ENCODE assay signal across 23 cellular contexts in genomic region chr18:61530681-61531080, GRCh38.
"Had no signal": no experiment of that assay in that cellular context is flagged by ENCODE, and none has a peak within 500 bp of the region (broad histone marks: within the 10 kb centered on the region; RNA-seq: fewer than 3 reads in every experiment).

No MANE protein-coding gene starts in this region.

- H3K36me3 Mint-ChIP-seq: activated CD4-positive, alpha-beta memory T cell treated with anti-CD3 and anti-CD28 coated beads for 36 hours; activated naive CD4-positive, alpha-beta T cell treated with anti-CD3 and anti-CD28 coated beads, Interleukin-2, amount 10 ng/mL, durations not matched to agents 7 days and 5 days; activated naive CD8-positive, alpha-beta T cell treated with anti-CD3 and anti-CD28 coated beads for 36 hours had no signal

- H3K27ac ChIP-seq: breast epithelium, VCaP had no signal

- H3K9me3 Mint-ChIP-seq: activated CD4-positive, alpha-beta memory T cell treated with anti-CD3 and anti-CD28 coated beads for 36 hours; activated CD4-positive, alpha-beta T cell treated with anti-CD3 and anti-CD28 coated beads, Interleukin-2, amount 10 ng/mL, durations not matched to agents 7 days and 5 days; activated naive CD4-positive, alpha-beta T cell treated with anti-CD3 and anti-CD28 coated beads, Interleukin-2, amount 10 ng/mL, durations not matched to agents 7 days and 5 days; activated naive CD8-positive, alpha-beta T cell treated with anti-CD3 and anti-CD28 coated beads for 36 hours; activated T-cell treated with anti-CD3 and anti-CD28 coated beads, Interleukin-2, amount 50 U/mL, for 72 hours; activated T-helper 2 cell treated with anti-CD3 and anti-CD28 coated beads, Interferon-gamma antibody, Interleukin-2, Interleukin-4, amounts not matched to agents 10 μg/mL and 5 μg/mL and 100 μg/mL, durations not matched to agents 14 hours and 24 hours and 36 hours had no signal

- H3K4me3 Mint-ChIP-seq: activated CD4-positive, alpha-beta memory T cell treated with anti-CD3 and anti-CD28 coated beads for 36 hours; activated CD4-positive, alpha-beta T cell treated with anti-CD3 and anti-CD28 coated beads, Interleukin-2, amount 10 ng/mL, durations not matched to agents 7 days and 5 days; activated naive CD4-positive, alpha-beta T cell treated with anti-CD3 and anti-CD28 coated beads, Interleukin-2, amount 10 ng/mL, durations not matched to agents 7 days and 5 days; activated naive CD8-positive, alpha-beta T cell treated with anti-CD3 and anti-CD28 coated beads for 36 hours; activated T-cell treated with anti-CD3 and anti-CD28 coated beads, Interleukin-2, amount 50 U/mL, for 72 hours had no signal

- H3K9me3 ChIP-seq: breast epithelium, SK-N-SH had no signal

- H3K4me3 ChIP-seq: breast epithelium had no signal

- DNase-seq: activated CD4-positive, alpha-beta memory T cell treated with anti-CD3 and anti-CD28 coated beads for 36 hours; activated CD4-positive, alpha-beta T cell treated with anti-CD3 and anti-CD28 coated beads, Interleukin-2, amount 10 ng/mL, durations not matched to agents 7 days and 5 days; activated CD4-positive, CD25-positive, alpha-beta regulatory T cell; activated gamma-delta T cell treated with Interleukin-2 at 50 U/mL for 16 hours; activated naive CD4-positive, alpha-beta T cell treated with anti-CD3 and anti-CD28 coated beads, Interleukin-2, amount 10 ng/mL, durations not matched to agents 7 days and 5 days; activated naive CD8-positive, alpha-beta T cell treated with anti-CD3 and anti-CD28 coated beads for 36 hours; activated T-cell treated with anti-CD3 and anti-CD28 coated beads for 4 hours; activated T-cell treated with anti-CD3 and anti-CD28 coated beads, Interleukin-2, amount 50 U/mL, for 72 hours; Karpas-422; MM.1S; NCI-H2029 treated with DMSO at 0.1 percent for 48 hours; NCI-H524 treated with DMSO at 0.1 percent for 48 hours; NCI-H774; NK-92 treated with Interleukin-12 subunit alpha and Interleukin-12 subunit beta, amount 100 ng/mL, for 24 hours; OCI-M1; RPMI8226; T-helper 1 cell had no signal

- H3K4me1 ChIP-seq: breast epithelium had no signal

- H3K36me3 ChIP-seq: breast epithelium had no signal

- H3K4me1 Mint-ChIP-seq: activated CD4-positive, alpha-beta T cell treated with anti-CD3 and anti-CD28 coated beads, Interleukin-2, amount 10 ng/mL, durations not matched to agents 7 days and 5 days; activated naive CD4-positive, alpha-beta T cell treated with anti-CD3 and anti-CD28 coated beads, Interleukin-2, amount 10 ng/mL, durations not matched to agents 7 days and 5 days; activated naive CD8-positive, alpha-beta T cell treated with anti-CD3 and anti-CD28 coated beads for 36 hours had no signal

- H3K27me3 ChIP-seq: breast epithelium had no signal

- ATAC-seq: activated T-cell treated with anti-CD3 and anti-CD28 coated beads, Interleukin-2, amount 50 U/mL, for 72 hours; Panc1; Right ventricle myocardium inferior had no signal

- H3K27ac Mint-ChIP-seq: activated CD4-positive, alpha-beta memory T cell treated with anti-CD3 and anti-CD28 coated beads for 36 hours; activated CD4-positive, alpha-beta T cell treated with anti-CD3 and anti-CD28 coated beads, Interleukin-2, amount 10 ng/mL, durations not matched to agents 7 days and 5 days; activated naive CD4-positive, alpha-beta T cell treated with anti-CD3 and anti-CD28 coated beads, Interleukin-2, amount 10 ng/mL, durations not matched to agents 7 days and 5 days; activated naive CD8-positive, alpha-beta T cell treated with anti-CD3 and anti-CD28 coated beads for 36 hours; activated T-cell treated with anti-CD3 and anti-CD28 coated beads, Interleukin-2, amount 50 U/mL, for 72 hours; activated T-helper 2 cell treated with anti-CD3 and anti-CD28 coated beads, Interferon-gamma antibody, Interleukin-2, Interleukin-4, amounts not matched to agents 10 μg/mL and 5 μg/mL and 100 μg/mL, durations not matched to agents 14 hours and 24 hours and 36 hours had no signal

- H3K27me3 Mint-ChIP-seq: activated naive CD4-positive, alpha-beta T cell treated with anti-CD3 and anti-CD28 coated beads, Interleukin-2, amount 10 ng/mL, durations not matched to agents 7 days and 5 days; activated naive CD8-positive, alpha-beta T cell treated with anti-CD3 and anti-CD28 coated beads for 36 hours had no signal

- H3K9ac ChIP-seq: SK-N-SH had no signal
